Comparison of ENCODE assay signal across 8 cellular contexts in the genomic region with DNA sequence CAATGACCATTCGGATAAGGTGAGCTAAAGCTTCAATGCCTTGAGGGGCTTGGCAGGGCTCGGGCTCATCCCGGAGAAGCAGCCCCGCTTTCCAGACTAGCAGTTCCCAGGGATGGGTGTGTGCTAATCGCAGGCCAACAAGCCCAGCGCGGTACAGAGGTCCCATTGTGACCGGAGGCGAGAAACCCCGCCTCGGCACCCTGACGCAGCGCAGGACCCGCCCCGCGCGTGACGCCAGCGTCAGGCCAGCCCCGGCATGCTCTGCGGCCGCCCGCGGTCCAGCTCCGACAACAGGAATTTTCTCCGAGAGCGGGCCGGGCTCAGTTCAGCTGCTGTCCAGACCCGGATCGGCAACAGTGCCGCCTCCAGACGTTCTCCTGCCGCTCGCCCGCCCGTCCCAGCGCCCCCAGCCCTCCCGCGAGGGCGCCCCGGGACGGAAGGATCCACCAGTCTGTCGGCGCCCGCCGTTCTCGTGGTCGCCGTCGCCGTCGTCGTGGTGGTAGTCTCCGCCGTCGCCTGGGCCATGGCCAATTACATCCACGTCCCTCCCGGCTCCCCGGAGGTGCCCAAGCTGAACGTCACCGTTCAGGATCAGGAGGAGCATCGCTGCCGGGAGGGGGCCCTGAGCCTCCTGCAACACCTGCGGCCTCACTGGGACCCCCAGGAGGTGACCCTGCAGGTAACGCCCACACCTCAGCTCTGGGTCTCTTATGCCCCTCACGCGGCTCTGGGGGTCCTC.
DNase-seq lines count a peak whose midpoint lies in the region; ATAC-seq and TF ChIP-seq lines count a peak whose summit lies in the region.

A gene with protein sequence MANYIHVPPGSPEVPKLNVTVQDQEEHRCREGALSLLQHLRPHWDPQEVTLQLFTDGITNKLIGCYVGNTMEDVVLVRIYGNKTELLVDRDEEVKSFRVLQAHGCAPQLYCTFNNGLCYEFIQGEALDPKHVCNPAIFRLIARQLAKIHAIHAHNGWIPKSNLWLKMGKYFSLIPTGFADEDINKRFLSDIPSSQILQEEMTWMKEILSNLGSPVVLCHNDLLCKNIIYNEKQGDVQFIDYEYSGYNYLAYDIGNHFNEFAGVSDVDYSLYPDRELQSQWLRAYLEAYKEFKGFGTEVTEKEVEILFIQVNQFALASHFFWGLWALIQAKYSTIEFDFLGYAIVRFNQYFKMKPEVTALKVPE (plus strand): TSS at position 264 of the 739 bp plus-strand sequence. CDS start 260 bp downstream, at position 524.

- no peak for TF ChIP-seq CTCF in AG04449 (IDR thresholded peaks at IDR 0.05; ENCODE audit: insufficient read depth, low read length, missing control alignments)

- H3K4me3 Mint-ChIP-seq in central memory CD8-positive, alpha-beta T cell: peak within 1 kb of the TSS; percentile 96

- POLR2A ChIA-PET in AG04449 (lab: Yijun Ruan, JAX): interaction anchor here (0.6 to 1.7 kb wide), 9 partner anchors 11 to 98 kb away, joined by 3 to 11 read pairs (median 3); a partner anchor contains a TSS

- no peaks in the 10 kb centered on the region for H3K9me3 Mint-ChIP-seq in central memory CD8-positive, alpha-beta T cell

- CTCF ChIA-PET in AG04449 (lab: Yijun Ruan, JAX): interaction anchor here (0.8 to 1.4 kb wide), 2 partner anchors 17 to 45 kb away, joined by 3 to 5 read pairs; no protein-coding TSS in a partner anchor

- ATAC-seq in GM18870 (IDR thresholded peaks at IDR 0.05; ENCODE audit: unreplicated experiment) (peak; percentile 80), HG03135 (IDR thresholded peaks at IDR 0.05; ENCODE audit: unreplicated experiment) (peak; percentile 96)
- ATAC-seq in central memory CD8-positive, alpha-beta T cell (replicated peaks; ENCODE audit: extremely low read depth, poor library complexity, severe bottlenecking): peak; percentile 90

- peaks cover 23% of the 10 kb centered on the region for H3K27me3 Mint-ChIP-seq in central memory CD8-positive, alpha-beta T cell

- peak within 1 kb of the TSS; percentile 97 for H3K4me3 ChIP-seq in AG04449 (ENCODE audit: low read depth, low read length)

- peaks cover 12% of the 10 kb centered on the region for H3K36me3 Mint-ChIP-seq in central memory CD8-positive, alpha-beta T cell (ENCODE audit: insufficient read depth)

- H3K27ac Mint-ChIP-seq in central memory CD8-positive, alpha-beta T cell (ENCODE audit: low read depth): peak within 1 kb of the TSS; percentile 88

- peaks cover 41% of the 10 kb centered on the region for H3K4me1 Mint-ChIP-seq in central memory CD8-positive, alpha-beta T cell

- DNase-seq in AG04449 (ENCODE audit: low read depth, low spot score) (peak; percentile 41), NCI-H2196 treated with DMSO at 0.1 percent for 48 hours (lab: John Stamatoyannopoulos, UW; ENCODE audit: unreplicated experiment) (peak; percentile 98), islet precursor cell (peak; percentile 99)
- DNase-seq in activated CD4-positive, CD25-positive, alpha-beta regulatory T cell treated with anti-CD3 and anti-CD28 coated beads, Interleukin-2, amount 50 U/mL, for 16 hours (ENCODE audit: low read depth, low spot score): peak; percentile 66
- DNase-seq in central memory CD8-positive, alpha-beta T cell (ENCODE audit: low spot score in 2 of 2): peak; percentile 67 to 72
- DNase-seq in stimulated activated CD4-positive, alpha-beta T cell treated with anti-CD3 and anti-CD28 coated beads, Interleukin-12 subunit alpha, Interleukin-12 subunit beta, amount 100 ng/mL, for 48 hours (ENCODE audit: low read depth in 2 of 3, low spot score in 1 of 3): peak; percentile 76 to 84 (median 79)

Comparison
In these comparisons a context has a peak if more than half of its experiments do, and no peak if none do; other contexts are left out.
1. Peak in every context shown above with its lines: DNase-seq, ATAC-seq and H3K4me3 ChIP-seq.
2. DNase-seq: peak in every context shown above with its lines; median percentile 99 in islet precursor cell; 98 in NCI-H2196 treated with DMSO at 0.1 percent for 48 hours; 79 in stimulated activated CD4-positive, alpha-beta T cell treated with anti-CD3 and anti-CD28 coated beads, Interleukin-12 subunit alpha, Interleukin-12 subunit beta, amount 100 ng/mL, for 48 hours; 70 in central memory CD8-positive, alpha-beta T cell; 66 in activated CD4-positive, CD25-positive, alpha-beta regulatory T cell treated with anti-CD3 and anti-CD28 coated beads, Interleukin-2, amount 50 U/mL, for 16 hours; 41 in AG04449.